ENCODE assay signal across 11 cellular contexts in genomic region chr15:75698399-75698747, GRCh38. TPM values are rescaled to one million over a fixed set of nuclear protein-coding genes. Genes with fewer than 3 reads are reported as not detected.
"Had no signal": no experiment of that assay in that cellular context is flagged by ENCODE, and none has a peak within 500 bp of the region (broad histone marks: within the 10 kb centered on the region; RNA-seq: fewer than 3 reads in every experiment).

No MANE protein-coding gene starts in this region.

- H3K27me3 ChIP-seq: ovary had no signal

- H3K36me3 ChIP-seq: ovary had no signal

- H3K9me3 ChIP-seq: ovary had no signal

- H3K4me3 ChIP-seq: ovary had no signal

- H3K27ac ChIP-seq: ovary had no signal

- DNase-seq: activated CD4-positive, alpha-beta T cell treated with anti-CD3 and anti-CD28 coated beads, Interleukin-2, amount 10 ng/mL, durations not matched to agents 7 days and 5 days; activated CD4-positive, CD25-positive, alpha-beta regulatory T cell; activated CD8-positive, alpha-beta memory T cell treated with anti-CD3 and anti-CD28 coated beads for 24 hours; foreskin fibroblast; head of caudate nucleus; kidney glomerular epithelial cell; stimulated activated CD4-positive, alpha-beta T cell treated with anti-CD3 and anti-CD28 coated beads, Interleukin-12 subunit alpha, Interleukin-12 subunit beta, amount 100 ng/mL, for 4 hours; stimulated activated CD4-positive, alpha-beta T cell treated with anti-CD3 and anti-CD28 coated beads, Interleukin-2, amount 100 ng/mL, for 24 hours had no signal

RNA-seq across cellular contexts. Expression of gene CSPG4, which starts 14.3 kb away (rescaled TPM):
- total RNA-seq: activated CD4-positive, alpha-beta T cell treated with anti-CD3 and anti-CD28 coated beads, Interleukin-2, amount 10 ng/mL, durations not matched to agents 7 days and 5 days; activated T-helper 1 cell treated with anti-CD3 and anti-CD28 coated beads, Interleukin-12 subunit alpha, Interleukin-12 subunit beta, Interleukin-2, Interleukin-4 antibody, amounts not matched to agents 30 ng/mL and 10 ng/mL and 1 ng/mL, durations not matched to agents 14 hours and 24 hours and 36 hours had no signal
- polyA plus RNA-seq: neural cell had no signal
